32 cellular contexts compared by ENCODE assay signal in the genomic region with DNA sequence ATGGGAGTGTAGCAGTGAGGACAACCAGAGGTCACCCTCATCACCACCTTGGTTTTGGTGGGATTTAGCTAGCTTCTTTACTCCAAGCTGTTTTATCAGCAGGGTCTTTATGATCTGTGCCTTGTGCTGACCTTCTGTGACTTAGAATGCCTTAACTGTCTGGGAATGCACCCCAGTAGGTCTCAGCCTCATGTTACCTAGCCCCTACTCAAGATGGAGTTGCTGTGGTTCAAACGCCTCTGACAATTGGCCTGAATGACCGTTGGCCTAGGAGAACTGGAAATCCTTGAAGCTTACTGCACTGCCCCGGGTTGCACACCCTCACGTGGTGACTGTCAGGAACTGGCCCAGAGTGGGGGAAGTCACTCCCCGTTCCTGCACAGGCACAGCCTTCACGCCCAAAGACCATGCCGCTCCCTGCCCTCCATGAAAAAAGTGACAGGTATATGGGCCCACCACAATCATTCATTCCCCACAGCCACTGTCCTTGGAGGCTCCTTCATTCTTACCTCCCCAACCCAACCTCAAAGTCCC.
"Had no signal": no experiment of that assay in that cellular context is flagged by ENCODE, and none has a peak within 500 bp of the region (broad histone marks: within the 10 kb centered on the region; RNA-seq: fewer than 3 reads in every experiment).

No MANE protein-coding gene starts in this region.

- H3K27ac ChIP-seq: body of pancreas, KMS-11, SJCRH30, VCaP had no signal

- H3K36me3 ChIP-seq: ascending aorta, MG63, SJCRH30 had no signal

- H3K4me2 ChIP-seq: KMS-11, SK-N-SH had no signal

- H3K9me3 ChIP-seq: ascending aorta, body of pancreas, MG63, SJCRH30, SK-N-SH had no signal

- ATAC-seq: activated naive CD8-positive, alpha-beta T cell treated with anti-CD3 and anti-CD28 coated beads, Interleukin-2, amount 50 U/mL, for 24 hours; activated T-cell treated with anti-CD3 and anti-CD28 coated beads, Interleukin-2, amount 50 U/mL, for 4 hours; body of pancreas; Panc1; Right ventricle myocardium inferior had no signal

- H3K27me3 ChIP-seq: ascending aorta, body of pancreas, MG63, SJCRH30 had no signal

- H3K9ac ChIP-seq: KMS-11, SK-N-SH had no signal

- H3K4me3 ChIP-seq: ascending aorta, body of pancreas, MG63, SJCRH30 had no signal

- FAIRE-seq: bronchial epithelial cell had no signal

- DNase-seq: activated CD4-positive, alpha-beta memory T cell treated with anti-CD3 and anti-CD28 coated beads for 36 hours; activated CD4-positive, alpha-beta T cell treated with anti-CD3 and anti-CD28 coated beads, Interleukin-2, amount 10 ng/mL, durations not matched to agents 7 days and 5 days; activated CD4-positive, CD25-positive, alpha-beta regulatory T cell; activated CD8-positive, alpha-beta memory T cell treated with anti-CD3 and anti-CD28 coated beads for 24 hours; activated effector memory CD4-positive, alpha-beta T cell treated with anti-CD3 and anti-CD28 coated beads, Interleukin-2, amount 50 U/mL, for 16 hours; activated naive CD4-positive, alpha-beta T cell treated with Interleukin-2 at 50 U/mL for 16 hours; activated naive CD8-positive, alpha-beta T cell treated with anti-CD3 and anti-CD28 coated beads, Interleukin-2, amount 50 U/mL, for 24 hours; activated T-cell treated with anti-CD3 and anti-CD28 coated beads, Interleukin-2, amount 50 U/mL, for 4 hours; amniotic stem cell; body of pancreas; MG63; MV-4-11; NCI-H1092 treated with DMSO at 0.1 percent for 48 hours; NCI-H1417 treated with DMSO at 0.1 percent for 48 hours; NCI-H1694; NCI-H2029; NCI-H2107; NCI-H2171 treated with DMSO at 0.1 percent for 48 hours; NCI-H226; NCI-H526 treated with DMSO at 0.1 percent for 48 hours; NCI-H82; OCI-M1; RPMI8226; SJCRH30; SK-N-SH; T-helper 1 cell had no signal
